9 cellular contexts compared by ENCODE assay signal in the genomic region with DNA sequence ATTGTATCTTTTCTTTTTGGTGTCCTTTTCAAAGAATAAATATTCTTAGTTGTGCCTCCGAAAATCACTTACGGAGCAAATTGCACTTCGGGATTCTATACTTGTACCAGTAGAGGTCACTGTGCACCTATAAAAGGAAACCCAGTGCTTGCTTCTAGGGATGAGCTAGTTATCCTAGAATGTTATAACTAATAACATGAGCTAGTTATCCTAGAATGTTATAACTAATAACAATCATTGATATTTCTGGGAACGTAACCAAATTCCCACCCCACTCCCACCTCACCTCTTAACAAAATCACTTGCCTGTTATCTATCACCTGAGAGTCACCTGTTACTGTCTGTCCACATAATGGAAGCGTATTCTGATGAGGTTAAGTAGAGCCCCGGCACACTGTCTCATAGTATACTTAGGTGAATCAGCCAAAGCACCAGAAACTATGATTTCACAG.
A peak's percentile ranks its signal among the peaks of the same experiment; 100 is the strongest.
DNase-seq lines count a peak whose midpoint lies in the region; ATAC-seq, FAIRE-seq and TF ChIP-seq lines count a peak whose summit lies in the region.
"Had no signal": no experiment of that assay in that cellular context is flagged by ENCODE, and none has a peak within 500 bp of the region (broad histone marks: within the 10 kb centered on the region; RNA-seq: fewer than 3 reads in every experiment).

No MANE protein-coding gene starts in this region.

- no peak for ATAC-seq in naive thymus-derived CD4-positive, alpha-beta T cell
- no peak for ATAC-seq in GM18909 (IDR thresholded peaks at IDR 0.05; ENCODE audit: poor library complexity, unreplicated experiment)
- ATAC-seq: naive thymus-derived CD8-positive, alpha-beta T cell had no signal

- no peak overlapping the region for H3K4me3 ChIP-seq in CD4-positive, alpha-beta memory T cell (ENCODE audit: low read length in 2 of 2)
- H3K4me3 ChIP-seq in OCI-LY7 (ENCODE audit: low read depth, low read length, poor library complexity, severe bottlenecking) (no peak overlapping the region), endodermal cell (ENCODE audit: low read length) (no peak overlapping the region)
- H3K4me3 ChIP-seq in naive thymus-derived CD4-positive, alpha-beta T cell (ENCODE audit: low read length) = no peak overlapping the region

- no peaks in the 10 kb centered on the region for H3K9me2 ChIP-seq in OCI-LY7 (ENCODE audit: insufficient read depth, low read length)

- H3K27ac Mint-ChIP-seq in CD4-positive, alpha-beta memory T cell = no peak overlapping the region
- no peak overlapping the region for H3K27ac Mint-ChIP-seq in endodermal cell
- H3K27ac Mint-ChIP-seq in naive thymus-derived CD4-positive, alpha-beta T cell = no peak overlapping the region
- H3K27ac Mint-ChIP-seq: naive thymus-derived CD8-positive, alpha-beta T cell had no signal

- no peak for TF ChIP-seq POLR2A in H54 (IDR thresholded peaks at IDR 0.05; ENCODE audit: low read depth, low read length)

- no TSS peak for BruUV-seq in OCI-LY7 (replicated peaks; lab: Mats Ljungman, UMichigan)

- H4K20me1 ChIP-seq in OCI-LY7 (ENCODE audit: insufficient read depth, low read length) = no peaks in the 10 kb centered on the region; the same call in 1 of the 2 replicates

- WGBS in endodermal cell (ENCODE audit: insufficient coverage in 1 of 2, insufficient read length in 1 of 2), 2 experiments = 67 to 74% methylated on average over 2 to 6 of the region's 6 CpGs

- no peak overlapping the region for H3K4me2 ChIP-seq in OCI-LY7 (ENCODE audit: low read length)

- intact Hi-C loops in CD4-positive, alpha-beta memory T cell (cut with micrococcal nuclease) = no loop called here
- intact Hi-C loops in OCI-LY7 (cut with micrococcal nuclease; ENCODE audit: unreplicated experiment) = loop anchor here (2.0 to 5.0 kb wide), 3 partner anchors 193 to 389 kb away; no protein-coding TSS in a partner anchor
- intact Hi-C loops in naive thymus-derived CD4-positive, alpha-beta T cell (cut with micrococcal nuclease) = loop anchor here (1.0 kb wide), 2 partner anchors 193 to 306 kb away; no protein-coding TSS in a partner anchor

- no peaks in the 10 kb centered on the region for H3K79me2 ChIP-seq in OCI-LY7 (ENCODE audit: insufficient read depth, low read depth, low read length)

- H3K9ac ChIP-seq in endodermal cell (ENCODE audit: extremely low read depth, low read length, poor library complexity, severe bottlenecking) = no peak overlapping the region

- H3K27me3 ChIP-seq in CD4-positive, alpha-beta memory T cell (ENCODE audit: insufficient read depth, low read length) = no peaks in the 10 kb centered on the region
- H3K27me3 ChIP-seq in endodermal cell (ENCODE audit: control insufficient read depth, insufficient read depth, low read length, poor library complexity, severe bottlenecking) = no peaks in the 10 kb centered on the region
- H3K27me3 ChIP-seq in naive thymus-derived CD4-positive, alpha-beta T cell (ENCODE audit: control insufficient read depth in 2 of 2, insufficient read depth in 2 of 2, low read length in 2 of 2) = no peaks in the 10 kb centered on the region

- POLR2A ChIA-PET in CD4-positive, alpha-beta memory T cell (lab: Charles Lee; ENCODE audit: partially characterized antibody) = no interaction called here
- POLR2A ChIA-PET in OCI-LY7 (lab: Charles Lee) = interaction anchor here (0.6 kb wide), 1 partner anchor 9 kb away, joined by 3 read pairs; no protein-coding TSS in a partner anchor
- POLR2A ChIA-PET in naive thymus-derived CD4-positive, alpha-beta T cell (lab: Charles Lee) = no interaction called here

- H3K9me3 Mint-ChIP-seq in CD4-positive, alpha-beta memory T cell = no peaks in the 10 kb centered on the region
- no peaks in the 10 kb centered on the region for H3K9me3 Mint-ChIP-seq in endodermal cell
- H3K9me3 Mint-ChIP-seq in naive thymus-derived CD4-positive, alpha-beta T cell = peaks cover 0 to 3% (median 0%) of the 10 kb centered on the region in 11 donors
- H3K9me3 Mint-ChIP-seq: naive thymus-derived CD8-positive, alpha-beta T cell had no signal

- no peak overlapping the region for H2AFZ ChIP-seq in OCI-LY7 (ENCODE audit: low read length)

- DNase-seq in CD4-positive, alpha-beta memory T cell = peak in 4 of 5 donors; percentile 2 to 14 (median 10)
- peak; percentile 61 for DNase-seq in HCEC 1CT
- DNase-seq in OCI-LY7 (ENCODE audit: low spot score) = peak; percentile 64
- no peak for DNase-seq in endodermal cell
- peak in 5 of 9 donors; percentile 1 to 26 (median 5) for DNase-seq in naive thymus-derived CD4-positive, alpha-beta T cell
- no peak for DNase-seq in H54 (ENCODE audit: insufficient read length, low spot score)
- DNase-seq in OCI-M2 (lab: John Stamatoyannopoulos, UW; ENCODE audit: unreplicated experiment) = no peak

- peaks cover 7 to 8% of the 10 kb centered on the region in 2 donors for H3K36me3 Mint-ChIP-seq in CD4-positive, alpha-beta memory T cell
- peaks cover 4% of the 10 kb centered on the region for H3K36me3 Mint-ChIP-seq in endodermal cell (ENCODE audit: low read depth)
- H3K36me3 Mint-ChIP-seq in naive thymus-derived CD4-positive, alpha-beta T cell = peaks cover 0 to 23% (median 5%) of the 10 kb centered on the region in 5 donors

- CTCF ChIA-PET in CD4-positive, alpha-beta memory T cell (lab: Charles Lee; ENCODE audit: partially characterized antibody) = interaction anchor here (0.8 to 2.0 kb wide), 8 partner anchors 8 to 309 kb away, joined by 3 to 18 read pairs (median 4); no protein-coding TSS in a partner anchor
- CTCF ChIA-PET in OCI-LY7 (lab: Charles Lee; ENCODE audit: unreplicated experiment) = interaction anchor here (0.6 kb wide), 2 partner anchors 305 to 306 kb away, joined by 3 read pairs; no protein-coding TSS in a partner anchor
- CTCF ChIA-PET in naive thymus-derived CD4-positive, alpha-beta T cell (lab: Charles Lee) = interaction anchor here (0.5 to 1.0 kb wide), 3 partner anchors 22 to 415 kb away, joined by 3 read pairs; no protein-coding TSS in a partner anchor

- H3K27me3 Mint-ChIP-seq in CD4-positive, alpha-beta memory T cell = no peaks in the 10 kb centered on the region
- no peaks in the 10 kb centered on the region for H3K27me3 Mint-ChIP-seq in endodermal cell (ENCODE audit: insufficient read depth)
- no peaks in the 10 kb centered on the region for H3K27me3 Mint-ChIP-seq in naive thymus-derived CD4-positive, alpha-beta T cell
- H3K27me3 Mint-ChIP-seq: naive thymus-derived CD8-positive, alpha-beta T cell had no signal

- H3K4me1 Mint-ChIP-seq in CD4-positive, alpha-beta memory T cell = peaks cover 0 to 8% (median 5%) of the 10 kb centered on the region in 4 donors
- H3K4me1 Mint-ChIP-seq in endodermal cell = peaks cover 12% of the 10 kb centered on the region
- H3K4me1 Mint-ChIP-seq in naive thymus-derived CD4-positive, alpha-beta T cell = peaks cover 0 to 24% (median 5%) of the 10 kb centered on the region in 7 donors

- H3K4me3 Mint-ChIP-seq in CD4-positive, alpha-beta memory T cell = no peak overlapping the region
- no peak overlapping the region for H3K4me3 Mint-ChIP-seq in endodermal cell
- no peak overlapping the region for H3K4me3 Mint-ChIP-seq in naive thymus-derived CD4-positive, alpha-beta T cell
- H3K4me3 Mint-ChIP-seq: naive thymus-derived CD8-positive, alpha-beta T cell had no signal

- no peak for FAIRE-seq in H54 (lab: Jason Lieb, UNC)

- TF ChIP-seq CTCF in OCI-LY7 (conservative IDR thresholded peaks at IDR 0.05; ENCODE audit: low read length) = peak; percentile 95
- TF ChIP-seq CTCF in endodermal cell (conservative IDR thresholded peaks at IDR 0.05) = peak; percentile 91

- no peaks in the 10 kb centered on the region for H3K4me1 ChIP-seq in CD4-positive, alpha-beta memory T cell (ENCODE audit: insufficient read depth, low read length)
- H3K4me1 ChIP-seq in OCI-LY7 (ENCODE audit: insufficient read depth, low read length, poor library complexity, severe bottlenecking) (no peaks in the 10 kb centered on the region), endodermal cell (ENCODE audit: control insufficient read depth, insufficient read depth, low read length) (no peaks in the 10 kb centered on the region)
- no peaks in the 10 kb centered on the region for H3K4me1 ChIP-seq in naive thymus-derived CD4-positive, alpha-beta T cell (ENCODE audit: control insufficient read depth in 2 of 2, insufficient read depth in 2 of 2, low read length in 2 of 2)

- no peak overlapping the region for H3K27ac ChIP-seq in CD4-positive, alpha-beta memory T cell (ENCODE audit: low read depth, low read length)
- H3K27ac ChIP-seq in OCI-LY7 (ENCODE audit: low read depth, low read length, poor library complexity, severe bottlenecking) (no peak overlapping the region), endodermal cell (ENCODE audit: low read depth, low read length) (no peak overlapping the region)
- no peak overlapping the region for H3K27ac ChIP-seq in naive thymus-derived CD4-positive, alpha-beta T cell (ENCODE audit: low read depth, low read length)

- H3K36me3 ChIP-seq in CD4-positive, alpha-beta memory T cell (ENCODE audit: insufficient read depth, low read length) = no peaks in the 10 kb centered on the region
- H3K36me3 ChIP-seq in OCI-LY7 (ENCODE audit: insufficient read depth, low read length) (no peaks in the 10 kb centered on the region), endodermal cell (ENCODE audit: control insufficient read depth, insufficient read depth, low read length) (no peaks in the 10 kb centered on the region)
- peaks cover 0 to 6% (median 0%) of the 10 kb centered on the region in 3 experiments for H3K36me3 ChIP-seq in naive thymus-derived CD4-positive, alpha-beta T cell (ENCODE audit: control insufficient read depth in 2 of 3, insufficient read depth in 3 of 3, low read length in 3 of 3)

- no peaks in the 10 kb centered on the region for H3K9me3 ChIP-seq in CD4-positive, alpha-beta memory T cell (ENCODE audit: control insufficient read depth in 1 of 2, low read length in 2 of 2)
- H3K9me3 ChIP-seq in OCI-LY7 (ENCODE audit: low read length) (no peaks in the 10 kb centered on the region), endodermal cell (ENCODE audit: control insufficient read depth, low read length) (no peaks in the 10 kb centered on the region)
- H3K9me3 ChIP-seq in naive thymus-derived CD4-positive, alpha-beta T cell (ENCODE audit: control insufficient read depth in 2 of 3, low read length in 3 of 3) = no peaks in the 10 kb centered on the region

Comparison
In these comparisons a context has a peak if more than half of its experiments do, and no peak if none do; other contexts are left out.
1. DNase-seq: peak in CD4-positive, alpha-beta memory T cell (4 of 5), HCEC 1CT (single experiment), OCI-LY7 (single experiment) and naive thymus-derived CD4-positive, alpha-beta T cell (5 of 9); none in endodermal cell (single experiment), H54 (single experiment) and OCI-M2 (single experiment).